In genomic region chr1:190563230-190563629, GRCh38 we compare ENCODE assay signal across 20 cellular contexts.
"Had no signal": no experiment of that assay in that cellular context is flagged by ENCODE, and none has a peak within 500 bp of the region (broad histone marks: within the 10 kb centered on the region; RNA-seq: fewer than 3 reads in every experiment).

No MANE protein-coding gene starts in this region.

- H3K27ac ChIP-seq: dorsolateral prefrontal cortex, neutrophil, pancreas, right lobe of liver, transverse colon, upper lobe of right lung, uterus had no signal

- DNase-seq: cortex of kidney; dorsolateral prefrontal cortex; effector CD4-positive, alpha-beta T cell; hypothalamus; immature natural killer cell; islet precursor cell; kidney glomerular epithelial cell; left ventricle myocardium superior; natural killer cell; pancreas; right lobe of liver; small intestine; stimulated activated CD4-positive, alpha-beta T cell treated with anti-CD3 and anti-CD28 coated beads, Interleukin-15, amount 100 ng/mL, for 24 hours; stimulated activated CD4-positive, alpha-beta T cell treated with anti-CD3 and anti-CD28 coated beads, Interleukin-2, amount 100 ng/mL, for 48 hours; stimulated activated naive B cell treated with anti-CD40 and anti-IgM and Interleukin-4, amounts not matched to agents 10 μg/mL and 1 μg/mL and 100 μg/mL, for 72 hours; transverse colon; upper lobe of right lung; uterus had no signal

- H3K9me3 ChIP-seq: neutrophil, right lobe of liver, transverse colon, upper lobe of right lung, uterus had no signal

- ATAC-seq: left ventricle myocardium superior; natural killer cell; pancreas; right lobe of liver; stimulated activated naive B cell treated with anti-CD40 and anti-IgM and Interleukin-4, amounts not matched to agents 10 μg/mL and 1 μg/mL and 100 μg/mL, for 72 hours; upper lobe of right lung had no signal

- H3K4me1 ChIP-seq: pancreas, right lobe of liver, transverse colon, upper lobe of right lung, uterus had no signal

- H3K27me3 ChIP-seq: dorsolateral prefrontal cortex, neutrophil, pancreas, right lobe of liver, transverse colon, upper lobe of right lung, uterus had no signal

- FAIRE-seq: pancreas had no signal

- H3K4me3 ChIP-seq: dorsolateral prefrontal cortex, lung, pancreas, right lobe of liver, transverse colon, upper lobe of right lung, uterus had no signal

- H3K36me3 ChIP-seq: neutrophil, pancreas, right lobe of liver, transverse colon, upper lobe of right lung, uterus had no signal
